Comparison of ENCODE assay signal across 1 cellular context in genomic region chr20:52032304-52032683, GRCh38.
TF ChIP-seq lines count a peak whose summit lies in the region.
"Not testable (repeated sequence)": the region's sequence is repeated elsewhere in the genome, so short reads cannot be mapped to it uniquely, and the experiment has no call there.

No MANE protein-coding gene starts in this region.

TF ChIP-seq in HepG2, 621 proteins besides CTCF, POLR2A, EP300 and RAD21:
- 0 out of 2 replicates have a peak, but pooled peaks have one; percentile 20 for TF ChIP-seq ZNF580 (CRISPR knock-in tag; IDR thresholded peaks at IDR 0.05; ENCODE audit: borderline replicate concordance, low read depth)
- not testable (repeated sequence) for TF ChIP-seq HNF1A (IDR thresholded peaks at IDR 0.05; ENCODE audit: low read depth)
- TF ChIP-seq HNF1A (CRISPR knock-in tag; IDR thresholded peaks at IDR 0.05; ENCODE audit: borderline replicate concordance), result 0 out of 2 replicates have a peak, but pooled peaks have one; percentile 29
- TF ChIP-seq ZNF383 (CRISPR knock-in tag; IDR thresholded peaks at IDR 0.05; ENCODE audit: borderline replicate concordance), result 0 out of 2 replicates have a peak, but pooled peaks have one; percentile 23
- 0 out of 2 replicates have a peak, but pooled peaks have one; percentile 74 for TF ChIP-seq DMTF1 (CRISPR knock-in tag; IDR thresholded peaks at IDR 0.05)
- TF ChIP-seq ZZZ3 (CRISPR knock-in tag; IDR thresholded peaks at IDR 0.05; ENCODE audit: borderline replicate concordance), result peak; percentile 48; the same call in 1 of the 2 replicates
- peak; percentile 27; the same call in 1 of the 2 replicates for TF ChIP-seq SPEN (CRISPR knock-in tag; IDR thresholded peaks at IDR 0.05; ENCODE audit: low read depth)
- 0 out of 2 replicates have a peak, but pooled peaks have one; percentile 45 for TF ChIP-seq AKAP8 (CRISPR knock-in tag; IDR thresholded peaks at IDR 0.05)
- TF ChIP-seq, protein P1, sequence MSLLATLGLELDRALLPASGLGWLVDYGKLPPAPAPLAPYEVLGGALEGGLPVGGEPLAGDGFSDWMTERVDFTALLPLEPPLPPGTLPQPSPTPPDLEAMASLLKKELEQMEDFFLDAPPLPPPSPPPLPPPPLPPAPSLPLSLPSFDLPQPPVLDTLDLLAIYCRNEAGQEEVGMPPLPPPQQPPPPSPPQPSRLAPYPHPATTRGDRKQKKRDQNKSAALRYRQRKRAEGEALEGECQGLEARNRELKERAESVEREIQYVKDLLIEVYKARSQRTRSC (CRISPR knock-in tag; IDR thresholded peaks at IDR 0.05; ENCODE audit: low read depth), result 0 out of 2 replicates have a peak, but pooled peaks have one; percentile 69
- 0 out of 2 replicates have a peak, but pooled peaks have one; percentile 36 for TF ChIP-seq SNAPC2 (CRISPR knock-in tag; IDR thresholded peaks at IDR 0.05)
- peak; percentile 31; the same call in 1 of the 2 replicates for TF ChIP-seq BORCS8-MEF2B (CRISPR knock-in tag; IDR thresholded peaks at IDR 0.05)
- TF ChIP-seq ZFX (CRISPR knock-in tag; IDR thresholded peaks at IDR 0.05; ENCODE audit: low read depth), result 0 out of 2 replicates have a peak, but pooled peaks have one; percentile 12
- 0 out of 2 replicates have a peak, but pooled peaks have one; percentile 27 for TF ChIP-seq ZNF691 (CRISPR knock-in tag; IDR thresholded peaks at IDR 0.05; ENCODE audit: borderline replicate concordance, low read depth)
- TF ChIP-seq FOXO4 (CRISPR knock-in tag; conservative IDR thresholded peaks at IDR 0.05), result 0 out of 2 replicates have a peak, but pooled peaks have one; percentile 49
